Comparison of ENCODE assay signal across 20 cellular contexts in genomic region chr6:134410531-134410930, GRCh38.
DNase-seq lines count a peak whose midpoint lies in the region; ATAC-seq and TF ChIP-seq lines count a peak whose summit lies in the region.
"Had no signal": no experiment of that assay in that cellular context is flagged by ENCODE, and none has a peak within 500 bp of the region (broad histone marks: within the 10 kb centered on the region; RNA-seq: fewer than 3 reads in every experiment).

No MANE protein-coding gene starts in this region.

- CTCF ChIA-PET in SK-N-SH (lab: Yijun Ruan, JAX), result no interaction called here

- no peak overlapping the region for H2AFZ ChIP-seq in SK-N-SH (ENCODE audit: low read depth)
- H2AFZ ChIP-seq: GM23338 had no signal

- no peaks in the 10 kb centered on the region for H3K27me3 ChIP-seq in SK-N-SH (ENCODE audit: insufficient read depth)
- H3K27me3 ChIP-seq in neutrophil, result no peaks in the 10 kb centered on the region
- H3K27me3 ChIP-seq: BE2C had no signal

- H4K20me1 ChIP-seq in SK-N-SH (ENCODE audit: insufficient read depth), result no peaks in the 10 kb centered on the region

- no peak for TF ChIP-seq EP300 in SK-N-SH (IDR thresholded peaks at IDR 0.05; ENCODE audit: borderline replicate concordance in 1 of 2, low read depth in 1 of 2, low read length in 1 of 2)

- no peak overlapping the region for H3K9ac ChIP-seq in SK-N-SH

- H3K9me3 ChIP-seq in SK-N-SH, result no peaks in the 10 kb centered on the region
- no peaks in the 10 kb centered on the region for H3K9me3 ChIP-seq in neutrophil
- H3K9me3 ChIP-seq: BE2C had no signal

- no peak for ATAC-seq in SK-N-SH treated with all-trans-retinoic acid at 6 μM for 48 hours
- ATAC-seq in HG03135 (IDR thresholded peaks at IDR 0.05; ENCODE audit: unreplicated experiment), result no peak
- ATAC-seq: GM23338 had no signal

- POLR2A ChIA-PET in SK-N-SH (lab: Yijun Ruan, JAX), result no interaction called here

- TF ChIP-seq CTCF in SK-N-SH (IDR thresholded peaks at IDR 0.05) (no peak), neutrophil (IDR thresholded peaks at IDR 0.05) (no peak)

- H3K4me2 ChIP-seq in SK-N-SH, result no peak overlapping the region
- H3K4me2 ChIP-seq: GM23338 had no signal

- no peaks in the 10 kb centered on the region for H3K4me1 ChIP-seq in SK-N-SH (ENCODE audit: control insufficient read depth in 1 of 2, insufficient read depth in 2 of 2, low read depth in 1 of 2, low read length in 1 of 2)
- peaks cover 43 to 47% of the 10 kb centered on the region in 2 experiments for H3K4me1 ChIP-seq in neutrophil (ENCODE audit: control insufficient read depth in 1 of 2, insufficient read depth in 1 of 2, low read depth in 1 of 2, low read length in 1 of 2)

- H3K9me2 ChIP-seq in SK-N-SH, result no peaks in the 10 kb centered on the region

- TF ChIP-seq RAD21 in SK-N-SH (IDR thresholded peaks at IDR 0.05; ENCODE audit: low read length), result no peak

- no peaks in the 10 kb centered on the region for H3K36me3 ChIP-seq in SK-N-SH (replicated peaks in 1 of 2; ENCODE audit: control insufficient read depth in 1 of 2, insufficient read depth in 2 of 2, low read length in 1 of 2)
- no peaks in the 10 kb centered on the region for H3K36me3 ChIP-seq in neutrophil
- H3K36me3 ChIP-seq: BE2C had no signal

- H3F3A ChIP-seq in SK-N-SH (replicated peaks; ENCODE audit: insufficient read depth), result no peaks in the 10 kb centered on the region

- H3K27ac ChIP-seq in SK-N-SH (ENCODE audit: low read depth in 2 of 2, low read length in 1 of 2) (no peak overlapping the region), neutrophil (peak overlapping the region; percentile 94)
- H3K27ac ChIP-seq: 22Rv1, RWPE1 had no signal

- no peaks in the 10 kb centered on the region for H3K79me2 ChIP-seq in SK-N-SH (ENCODE audit: insufficient read depth)

- DNase-seq in SK-N-SH (no peak), fibroblast of gingiva (ENCODE audit: low read depth) (peak; percentile 31), retina (no peak)
- DNase-seq in activated CD8-positive, alpha-beta memory T cell treated with anti-CD3 and anti-CD28 coated beads for 24 hours, result no peak
- DNase-seq: BE2C; CD8-positive, alpha-beta memory T cell; DMS153; DND-41; H9; KG1; MM.1S; NCI-H2029; NCI-H526 treated with DMSO at 0.1 percent for 48 hours; SHP77 had no signal

- H3K4me3 ChIP-seq in SK-N-SH (ENCODE audit: low read depth in 2 of 2, low read length in 1 of 2), result no peak overlapping the region
- H3K4me3 ChIP-seq in neutrophil (ENCODE audit: low read depth in 1 of 2, low read length in 1 of 2), result no peak overlapping the region
- H3K4me3 ChIP-seq: GM23338 had no signal

- 95% methylated on average over 1 of the region's 1 CpG for WGBS in SK-N-SH (ENCODE audit: low lambda C conversion rate)

TF ChIP-seq in SK-N-SH treated with all-trans-retinoic acid at 6 μM for 48 hours, 23 proteins besides CTCF, POLR2A, EP300 and RAD21:
- TF ChIP-seq ISL1 (CRISPR knock-in tag; IDR thresholded peaks at IDR 0.05) (peak; percentile 19; the same call in 1 of the 2 replicates), POU6F1 (CRISPR knock-in tag; IDR thresholded peaks at IDR 0.05; ENCODE audit: borderline replicate concordance, low read depth) (no peak)

TF ChIP-seq in SK-N-SH, 30 proteins besides CTCF, POLR2A, EP300 and RAD21:
- TF ChIP-seq FOXM1 (IDR thresholded peaks at IDR 0.05; ENCODE audit: low read depth), result no peak
- TF ChIP-seq ZBTB33 (IDR thresholded peaks at IDR 0.05; ENCODE audit: borderline replicate concordance, low read depth), result no peak
- no peak for TF ChIP-seq JUND (IDR thresholded peaks at IDR 0.05)
- no peak for TF ChIP-seq FOXJ3 (CRISPR knock-in tag; IDR thresholded peaks at IDR 0.05)
- TF ChIP-seq TCF12 (IDR thresholded peaks at IDR 0.05), result no peak
- TF ChIP-seq MAX (IDR thresholded peaks at IDR 0.05; ENCODE audit: low read depth), result no peak
